Comparison of ENCODE assay signal across 12 cellular contexts in genomic region chr13:102729560-102730275, GRCh38. TPM values are rescaled to one million over a fixed set of nuclear protein-coding genes. Genes with fewer than 3 reads are reported as not detected.
A peak's percentile ranks its signal among the peaks of the same experiment; 100 is the strongest.
DNase-seq lines count a peak whose midpoint lies in the region; ATAC-seq and TF ChIP-seq lines count a peak whose summit lies in the region.
"Had no signal": no experiment of that assay in that cellular context is flagged by ENCODE, and none has a peak within 500 bp of the region (broad histone marks: within the 10 kb centered on the region; RNA-seq: fewer than 3 reads in every experiment).

No MANE protein-coding gene starts in this region.

- CTCF ChIA-PET in RWPE1 (lab: Yijun Ruan, JAX), result interaction anchor here (1.0 kb wide), 1 partner anchor 133 kb away, joined by 3 read pairs; no protein-coding TSS in a partner anchor

- POLR2A ChIA-PET in RWPE1 (lab: Yijun Ruan, JAX; ENCODE audit: low non-redundant PET), result no interaction called here

- ATAC-seq in HG03378 (IDR thresholded peaks at IDR 0.05; ENCODE audit: unreplicated experiment) (no peak), Right ventricle myocardium inferior (no peak)

- intact Hi-C loops in Right ventricle myocardium inferior (cut with DNase I), result no loop called here

- TF ChIP-seq CTCF in RWPE1 (conservative IDR thresholded peaks at IDR 0.05; ENCODE audit: low read depth) (no peak), fibroblast of pulmonary artery (IDR thresholded peaks at IDR 0.05; ENCODE audit: low read length, missing control alignments) (no peak)

- H3K27ac ChIP-seq in RWPE1 (no peak overlapping the region), substantia nigra (ENCODE audit: low read depth, low read length, poor library complexity, severe bottlenecking) (no peak overlapping the region)

- DNase-seq in A172 (ENCODE audit: low spot score), result peak; percentile 81
- peak; percentile 47 for DNase-seq in GF-D8 (lab: John Stamatoyannopoulos, UW)
- DNase-seq in RWPE1 (ENCODE audit: low spot score), result peak; percentile 60
- DNase-seq in fibroblast of pulmonary artery (ENCODE audit: low read depth), result peak; percentile 91
- DNase-seq in NCI-H187 (lab: John Stamatoyannopoulos, UW), result no peak
- no peak for DNase-seq in substantia nigra (lab: John Stamatoyannopoulos, UW)
- no peak for DNase-seq in Right ventricle myocardium inferior (ENCODE audit: missing footprints)
- DNase-seq: activated T-cell treated with anti-CD3 and anti-CD28 coated beads, Interleukin-2, amount 50 U/mL, for 48 hours; Calu3; NCI-H1048 had no signal

- H3K4me3 ChIP-seq in fibroblast of pulmonary artery (replicated peaks; ENCODE audit: low read depth, low read length), result peak overlapping the region; percentile 2

RNA-seq across cellular contexts. Expression of gene METTL21C, which starts 34.9 kb away (rescaled TPM):
- not detected in 2 replicates for total RNA-seq in A172 (2014; rRNA removed; shearing (Covaris generic))
- total RNA-seq in Right ventricle myocardium inferior, result not detected
- total RNA-seq: Calu3; T-helper 1 cell treated with Interleukin-12 subunit alpha and Interleukin-12 subunit beta and Interleukin-4 antibody, amounts not matched to agents 30 ng/mL and 1 ng/mL, for 36 hours had no signal

RNA-seq across cellular contexts. Expression of gene TEX30, which starts 43.9 kb away (rescaled TPM):
- total RNA-seq in A172 (2014; rRNA removed; shearing (Covaris generic)), result 56.8 and 68.4 TPM in 2 replicates
- 9.5 TPM for total RNA-seq in Right ventricle myocardium inferior

Comparison
In these comparisons a context has a peak if more than half of its experiments do, and no peak if none do; other contexts are left out.
1. DNase-seq: peak in A172 (single experiment), GF-D8 (single experiment), RWPE1 (single experiment) and fibroblast of pulmonary artery (single experiment); none in NCI-H187 (0 of 2), substantia nigra (0 of 49) and Right ventricle myocardium inferior (single experiment).